Comparison of ENCODE assay signal across 18 cellular contexts in the genomic region with DNA sequence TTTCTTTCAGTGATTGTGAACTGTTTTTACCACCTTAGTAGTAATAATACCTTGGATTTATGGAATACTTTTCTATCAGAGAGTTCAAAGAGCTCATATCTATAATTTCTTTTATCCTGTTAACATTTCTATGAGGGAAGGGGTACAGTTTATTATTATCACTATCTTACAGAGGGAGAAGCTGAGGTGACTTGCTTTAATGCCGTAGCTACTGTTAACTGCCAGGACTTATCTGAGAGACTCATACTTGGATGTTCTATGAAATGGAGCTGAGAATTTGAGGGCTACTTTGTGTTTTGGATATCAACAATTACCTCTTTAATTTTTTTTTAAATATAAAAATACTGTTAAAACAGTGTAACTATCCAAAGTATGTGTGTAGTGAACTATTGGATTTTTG.
"Had no signal": no experiment of that assay in that cellular context is flagged by ENCODE, and none has a peak within 500 bp of the region (broad histone marks: within the 10 kb centered on the region; RNA-seq: fewer than 3 reads in every experiment).

No MANE protein-coding gene starts in this region.

- H3K4me3 ChIP-seq: lung, mucosa of descending colon, right lobe of liver, suprapubic skin, transverse colon, vagina had no signal

- H3K9me3 ChIP-seq: mucosa of descending colon, right lobe of liver, suprapubic skin, transverse colon, vagina had no signal

- H3K36me3 ChIP-seq: vagina had no signal

- DNase-seq: cortex of kidney; effector memory CD8-positive, alpha-beta T cell; mucosa of descending colon; naive B cell; nephron progenitor cell; nucleus accumbens; right lobe of liver; small intestine; stimulated activated CD4-positive, alpha-beta T cell treated with anti-CD3 and anti-CD28 coated beads, Interleukin-12 subunit alpha, Interleukin-12 subunit beta, amount 100 ng/mL, for 4 hours; stimulated activated CD4-positive, alpha-beta T cell treated with anti-CD3 and anti-CD28 coated beads, Interleukin-1b, Interleukin-23, amount 100 ng/mL, for 48 hours; stimulated activated CD4-positive, alpha-beta T cell treated with anti-CD3 and anti-CD28 coated beads, Interleukin-4, amount 100 ng/mL, for 1 hour; stimulated activated CD8-positive, alpha-beta memory T cell treated with anti-CD3 and anti-CD28 coated beads, Interleukin-4, amount 100 ng/mL, for 48 hours; stimulated activated naive CD4-positive, alpha-beta T cell; stimulated activated naive CD8-positive, alpha-beta T cell treated with anti-CD3 and anti-CD28 coated beads, Interleukin-15, amount 100 ng/mL, for 72 hours; transverse colon had no signal

- H3K27me3 ChIP-seq: right lobe of liver, suprapubic skin, transverse colon, vagina had no signal

- ATAC-seq: effector memory CD8-positive, alpha-beta T cell; mucosa of descending colon; right lobe of liver; stimulated activated naive CD8-positive, alpha-beta T cell treated with anti-CD3 and anti-CD28 coated beads, Interleukin-15, amount 100 ng/mL, for 72 hours had no signal

- H3K27ac ChIP-seq: right lobe of liver, suprapubic skin, transverse colon had no signal
